24 cellular contexts compared by ENCODE assay signal in the genomic region with DNA sequence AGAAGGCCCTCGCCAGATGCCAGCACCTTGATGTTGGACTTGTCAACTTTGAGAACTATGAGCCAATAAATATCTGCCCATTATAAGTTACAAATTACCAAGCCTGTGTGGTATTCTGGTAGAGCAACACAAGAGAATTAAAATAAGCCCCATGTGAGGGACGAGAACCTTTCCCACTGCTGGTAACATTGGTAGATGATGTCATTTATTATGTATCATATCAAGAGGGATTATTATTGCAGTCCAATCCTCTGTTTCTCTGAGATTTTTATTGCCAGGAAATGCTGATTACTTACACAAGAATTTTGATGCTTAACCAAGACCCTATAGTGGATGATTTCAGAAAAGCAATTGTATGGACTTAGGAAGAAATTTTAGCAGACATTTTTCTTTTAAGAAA. TPM values are rescaled to one million over a fixed set of nuclear protein-coding genes. Genes with fewer than 3 reads are reported as not detected.
DNase-seq lines count a peak whose midpoint lies in the region; ATAC-seq, FAIRE-seq and TF ChIP-seq lines count a peak whose summit lies in the region.
"Had no signal": no experiment of that assay in that cellular context is flagged by ENCODE, and none has a peak within 500 bp of the region (broad histone marks: within the 10 kb centered on the region; RNA-seq: fewer than 3 reads in every experiment).

No MANE protein-coding gene starts in this region.

- DNase-seq in HepG2 (ENCODE audit: low spot score) (no peak), right lobe of liver (no peak), iris pigment epithelial cell (ENCODE audit: low read depth) (peak; percentile 26), AG20443 (ENCODE audit: low spot score) (no peak)
- DNase-seq: BE2C; C1 segment of cervical spinal cord; CD4-positive, alpha-beta memory T cell; CD4-positive, CD25-positive, alpha-beta regulatory T cell; CD8-positive, alpha-beta memory T cell; COR-L47; DMS 273 treated with DMSO at 0.1 percent for 48 hours; DMS153; DMS53; DMS79; DND-41; GF-D8 had no signal

- intact Hi-C loops in HepG2 (cut with micrococcal nuclease; ENCODE audit: unreplicated experiment) (no loop called here), right lobe of liver (cut with DNase I) (no loop called here)

- TF ChIP-seq POLR2A in HepG2 (IDR thresholded peaks at IDR 0.05; ENCODE audit: insufficient read depth in 1 of 2, low read depth in 2 of 2, low read length in 2 of 2) (no peak), right lobe of liver (IDR thresholded peaks at IDR 0.05) (no peak)

- H3K4me3 ChIP-seq in HepG2 (replicated peaks in 1 of 3; ENCODE audit: insufficient read depth in 1 of 3, low read depth in 2 of 3, low read length in 3 of 3) (no peak overlapping the region), right lobe of liver (no peak overlapping the region)
- H3K4me3 ChIP-seq: A549, BLaER1 had no signal

- H3K9me3 ChIP-seq in HepG2 (ENCODE audit: low read length) (no peaks in the 10 kb centered on the region), right lobe of liver (no peaks in the 10 kb centered on the region)
- H3K9me3 ChIP-seq: A549, BE2C, BLaER1 had no signal

- TF ChIP-seq RAD21 in HepG2 (CRISPR knock-in tag; IDR thresholded peaks at IDR 0.05): no peak

- POLR2A ChIA-PET in HepG2 (lab: Yijun Ruan, JAX): no interaction called here

- H3K4me2 ChIP-seq in HepG2 (ENCODE audit: low read depth, low read length): no peak overlapping the region
- H3K4me2 ChIP-seq: A549, BLaER1 had no signal

- H3K4me1 ChIP-seq in HepG2 (ENCODE audit: insufficient read depth, low read length) (no peaks in the 10 kb centered on the region), right lobe of liver (no peaks in the 10 kb centered on the region)
- H3K4me1 ChIP-seq: A549, BE2C had no signal

- H3K27ac ChIP-seq in HepG2 (ENCODE audit: extremely low read length, insufficient read depth, low read length): no peak overlapping the region
- H3K27ac ChIP-seq in right lobe of liver: no peak overlapping the region
- H3K27ac ChIP-seq: 22Rv1, A549, BLaER1 had no signal

- H3K27me3 ChIP-seq in HepG2 (ENCODE audit: control insufficient read depth in 1 of 2, insufficient read depth in 2 of 2, low read length in 2 of 2) (peaks cover 0 to 9% of the 10 kb centered on the region in 2 experiments; a peak in 4 of 5 replicates), right lobe of liver (no peaks in the 10 kb centered on the region)
- H3K27me3 ChIP-seq: BE2C, BLaER1 had no signal

- FAIRE-seq in HepG2 (lab: Jason Lieb, UNC): no peak
- FAIRE-seq: A549, G401.6, GM12891 had no signal

- in situ Hi-C loops in HepG2 (cut with HindIII; ENCODE audit: extremely low pct_ligation_motif_present, low pct_unique_long_range_greater_than_20kb): no loop called here

- H3K36me3 ChIP-seq in HepG2 (replicated peaks in 1 of 2; ENCODE audit: control insufficient read depth in 1 of 2, insufficient read depth in 2 of 2, low read length in 2 of 2): no peaks in the 10 kb centered on the region
- no peaks in the 10 kb centered on the region for H3K36me3 ChIP-seq in right lobe of liver
- H3K36me3 ChIP-seq: BE2C, BLaER1 had no signal

- no TSS peak for BruUV-seq in HepG2 (replicated peaks; lab: Mats Ljungman, UMichigan)

- TF ChIP-seq EP300 in HepG2 (IDR thresholded peaks at IDR 0.05; ENCODE audit: low read depth in 2 of 2, low read length in 2 of 2) (no peak), HepG2 (CRISPR knock-in tag; IDR thresholded peaks at IDR 0.05; ENCODE audit: borderline replicate concordance) (no peak)

- no peaks in the 10 kb centered on the region for H3K79me2 ChIP-seq in HepG2 (ENCODE audit: insufficient read depth, low read length)

- H2AFZ ChIP-seq in HepG2 (ENCODE audit: low read length): no peak overlapping the region

- no peak for TF ChIP-seq CTCF in HepG2 (CRISPR knock-in tag; IDR thresholded peaks at IDR 0.05)
- TF ChIP-seq CTCF in right lobe of liver (IDR thresholded peaks at IDR 0.05): no peak

- no peaks in the 10 kb centered on the region for H4K20me1 ChIP-seq in HepG2 (ENCODE audit: insufficient read depth, low read length)
- H4K20me1 ChIP-seq: BLaER1 had no signal

- WGBS in HepG2 (ENCODE audit: low lambda C conversion rate): 33% methylated on average over 2 of the region's 2 CpGs
- WGBS in right lobe of liver (ENCODE audit: insufficient coverage, low coverage, low lambda C conversion rate, missing lambda C conversion rate): 90% methylated on average over 2 of the region's 2 CpGs

- ATAC-seq in HepG2: no peak
- ATAC-seq in right lobe of liver: no peak
- no peak for ATAC-seq in GM18868 (IDR thresholded peaks at IDR 0.05; ENCODE audit: unreplicated experiment)
- ATAC-seq: A549 had no signal

- H3K9ac ChIP-seq in HepG2 (ENCODE audit: insufficient read depth, low read depth, low read length): no peak overlapping the region
- H3K9ac ChIP-seq: BLaER1 had no signal

- CTCF ChIA-PET in HepG2 (lab: Yijun Ruan, JAX; ENCODE audit: low intra/inter-chr PET ratio, low total read pairs): no interaction called here

TF ChIP-seq in HepG2, 621 proteins besides CTCF, POLR2A, EP300 and RAD21:
- TF ChIP-seq ATF7 (IDR thresholded peaks at IDR 0.05) (peak; percentile 78), ATF7 (CRISPR knock-in tag; IDR thresholded peaks at IDR 0.05) (no peak), MED1 (CRISPR knock-in tag; IDR thresholded peaks at IDR 0.05) (no peak), ZNF75D (CRISPR knock-in tag; IDR thresholded peaks at IDR 0.05; ENCODE audit: borderline replicate concordance) (no peak), ATAD3A (CRISPR knock-in tag; IDR thresholded peaks at IDR 0.05) (no peak)

RNA-seq across cellular contexts. Expression of gene SLC24A4, which starts 40.3 kb away (rescaled TPM):
- total RNA-seq in HepG2 (2016; rRNA removed; fragmentation: Illumina TruSeq; extraction: Trizol) (not detected in 2 replicates), right lobe of liver (under 1 TPM; 0.06 to 0.29 (median 0.21) TPM)
- not detected in 2 replicates for total RNA-seq in HepG2 (2016; cell fraction: cytosol; rRNA removed; fragmentation: Illumina TruSeq; extraction: Trizol; ENCODE audit: low read depth)
- not detected in 2 replicates for total RNA-seq in HepG2 (2016; cell fraction: insoluble cytoplasmic fraction; rRNA removed; fragmentation: Illumina TruSeq; extraction: Trizol)
- not detected in 2 replicates for total RNA-seq in HepG2 (2016; cell fraction: membrane; rRNA removed; fragmentation: Illumina TruSeq; extraction: Trizol)
- total RNA-seq in HepG2 (2016; cell fraction: nucleus; rRNA removed; fragmentation: Illumina TruSeq; extraction: Trizol): not detected in 2 replicates
- not detected in 2 replicates for polyA plus RNA-seq in HepG2 (2011; rRNA removed)
- 0.01 TPM in 1 of 2 replicates, not detected in the other for polyA plus RNA-seq in HepG2 (2011; cell fraction: cytosol; rRNA removed)
- 0.03 and 0.05 TPM in 2 replicates for polyA plus RNA-seq in HepG2 (2011; cell fraction: nucleus; rRNA removed)
- polyA plus RNA-seq in HepG2 (2012): not detected in 2 replicates
- not detected in 2 replicates for polyA plus RNA-seq in HepG2 (2016; cell fraction: cytosol; fragmentation: Illumina TruSeq; extraction: Trizol; ENCODE audit: low read depth)
- not detected in 2 replicates for polyA plus RNA-seq in HepG2 (2016; cell fraction: insoluble cytoplasmic fraction; fragmentation: Illumina TruSeq; extraction: Trizol; ENCODE audit: low read depth)
- polyA plus RNA-seq in HepG2 (2016; cell fraction: membrane; fragmentation: Illumina TruSeq; extraction: Trizol; ENCODE audit: low read depth): not detected in 2 replicates
- polyA plus RNA-seq in HepG2 (2016; cell fraction: nucleus; fragmentation: Illumina TruSeq; extraction: Trizol; ENCODE audit: insufficient read depth, low read depth): not detected in 2 replicates
- not detected in 2 replicates for polyA minus RNA-seq in HepG2 (2011; rRNA and poly(A)+ RNA removed; ENCODE audit: low replicate concordance)
- not detected in 2 replicates for polyA minus RNA-seq in HepG2 (2011; cell fraction: cytosol; rRNA and poly(A)+ RNA removed)
- not detected in 2 replicates for polyA minus RNA-seq in HepG2 (2011; cell fraction: nucleus; rRNA and poly(A)+ RNA removed)
- total RNA-seq: A172; CD4-positive, alpha-beta memory T cell; CD4-positive, CD25-positive, alpha-beta regulatory T cell; Daoy had no signal
- polyA plus RNA-seq: CD4-positive, alpha-beta memory T cell; CD8-positive, alpha-beta memory T cell had no signal
